ENCODE assay signal across 8 cellular contexts in genomic region chr1:43453442-43454269, GRCh38. TPM values are rescaled to one million over a fixed set of nuclear protein-coding genes. Genes with fewer than 3 reads are reported as not detected.
A peak's percentile ranks its signal among the peaks of the same experiment; 100 is the strongest.
DNase-seq lines count a peak whose midpoint lies in the region; ATAC-seq, FAIRE-seq and TF ChIP-seq lines count a peak whose summit lies in the region.

A gene with protein sequence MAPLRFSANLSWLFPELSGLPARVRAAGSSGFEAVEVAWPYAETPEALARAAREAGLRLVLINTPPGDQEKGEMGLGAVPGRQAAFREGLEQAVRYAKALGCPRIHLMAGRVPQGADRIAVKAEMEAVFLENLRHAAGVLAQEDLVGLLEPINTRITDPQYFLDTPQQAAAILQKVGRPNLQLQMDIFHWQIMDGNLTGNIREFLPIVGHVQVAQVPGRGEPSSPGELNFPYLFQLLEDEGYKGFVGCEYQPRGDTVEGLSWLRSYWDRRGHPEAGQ (minus strand): TSS chr1:43453931. CDS start chr1:43453793, 138 bp downstream.

- H3K4me1 ChIP-seq in keratinocyte (ENCODE audit: control insufficient read depth, extremely low read depth, insufficient read depth, low read length) = peaks cover 25% of the 10 kb centered on the region

- H3K9ac ChIP-seq in keratinocyte (ENCODE audit: control insufficient read depth, extremely low read depth, insufficient read depth, low read length) = peak within 1 kb of the TSS; percentile 80

- H3K9me3 ChIP-seq in AG04450 (ENCODE audit: control insufficient read depth, insufficient read depth, low read length) = no peaks in the 10 kb centered on the region
- H3K9me3 ChIP-seq in keratinocyte (ENCODE audit: control insufficient read depth, low read depth, low read length) = no peaks in the 10 kb centered on the region

- DNase-seq in AG04450 (ENCODE audit: low read depth, low spot score) = peak; percentile 67
- DNase-seq in NCI-H2107 treated with DMSO at 0.1 percent for 48 hours (lab: John Stamatoyannopoulos, UW; ENCODE audit: unreplicated experiment) = peak; percentile 77
- DNase-seq in activated CD4-positive, CD25-positive, alpha-beta regulatory T cell treated with anti-CD3 and anti-CD28 coated beads, Interleukin-2, amount 50 U/mL, for 72 hours = peak; percentile 75
- DNase-seq in cerebellar cortex (ENCODE audit: low spot score) = peak; percentile 83
- no peak for DNase-seq in keratinocyte (ENCODE audit: low read depth, low spot score)
- peak; percentile 58 for DNase-seq in stimulated activated CD4-positive, alpha-beta T cell treated with anti-CD3 and anti-CD28 coated beads, Interleukin-12 subunit alpha, Interleukin-12 subunit beta, amount 100 ng/mL, for 4 hours
- no peak for DNase-seq in NK-92 treated with Interleukin-12 subunit alpha and Interleukin-12 subunit beta, amount 100 ng/mL, for 24 hours (lab: John Stamatoyannopoulos, UW)

- peaks cover 5% of the 10 kb centered on the region for H3K79me2 ChIP-seq in keratinocyte (ENCODE audit: control insufficient read depth, insufficient read depth, low read length)

- H3K4me2 ChIP-seq in keratinocyte (ENCODE audit: control insufficient read depth, extremely low read depth, insufficient read depth, low read depth, low read length) = peak within 1 kb of the TSS; percentile 97

- peak within 1 kb of the TSS; percentile 56 for H2AFZ ChIP-seq in keratinocyte (ENCODE audit: control insufficient read depth, low read length)

- ATAC-seq in GM21381 (IDR thresholded peaks at IDR 0.05; ENCODE audit: unreplicated experiment) = peak; percentile 44

- peaks cover 22 to 35% of the 10 kb centered on the region in 2 experiments for H3K36me3 ChIP-seq in keratinocyte (ENCODE audit: control insufficient read depth in 2 of 2, extremely low read depth in 1 of 2, insufficient read depth in 2 of 2, low read length in 2 of 2)

- H3K27ac ChIP-seq in AG04450 (ENCODE audit: low read depth, low read length) (peak within 1 kb of the TSS; percentile 76), keratinocyte (ENCODE audit: control insufficient read depth, insufficient read depth, low read length) (peak within 1 kb of the TSS; percentile 74)

- no peak for FAIRE-seq in keratinocyte (lab: Jason Lieb, UNC)

- no peaks in the 10 kb centered on the region for H3K9me1 ChIP-seq in keratinocyte (ENCODE audit: control insufficient read depth, extremely low read depth, insufficient read depth, low read length)

- POLR2A ChIA-PET in AG04450 (lab: Yijun Ruan, JAX) = interaction anchor here (0.8 to 1.5 kb wide), 4 partner anchors 10 to 196 kb away, joined by 3 to 5 read pairs (median 4); partner anchors contain the start of gene KDM4A

- H3K27me3 ChIP-seq in AG04450 (ENCODE audit: control insufficient read depth, insufficient read depth, low read length) (no peaks in the 10 kb centered on the region), keratinocyte (ENCODE audit: control insufficient read depth, extremely low read depth, insufficient read depth, low read length) (no peaks in the 10 kb centered on the region)

- CTCF ChIA-PET in AG04450 (lab: Charles Lee) = interaction anchor here (0.7 to 1.6 kb wide), 6 partner anchors 10 to 595 kb away, joined by 3 to 6 read pairs (median 4); no protein-coding TSS in a partner anchor

- no peaks in the 10 kb centered on the region for H4K20me1 ChIP-seq in keratinocyte (ENCODE audit: control insufficient read depth, extremely low read depth, insufficient read depth, low read length)

- TF ChIP-seq CTCF in AG04450 (IDR thresholded peaks at IDR 0.05; ENCODE audit: low read depth, low read length) (no peak), keratinocyte (optimal IDR thresholded peaks at IDR 0.05 in 1 of 3, IDR thresholded peaks at IDR 0.05 in 1 of 3, conservative IDR thresholded peaks at IDR 0.05 in 1 of 3; ENCODE audit: extremely low read depth in 1 of 3, insufficient read depth in 2 of 3, low read length in 3 of 3) (no peak)

- peak within 1 kb of the TSS; percentile 60 for H3K4me3 ChIP-seq in AG04450 (ENCODE audit: low read depth, low read length)
- peak within 1 kb of the TSS; percentile 39 to 74 (median 60) for H3K4me3 ChIP-seq in keratinocyte (ENCODE audit: control insufficient read depth in 2 of 3, extremely low read depth in 1 of 3, insufficient read depth in 2 of 3, low read depth in 1 of 3, low read length in 3 of 3)

- dilution Hi-C loops in keratinocyte (cut with MboI; ENCODE audit: extremely low pct_ligation_motif_present, low sequenced_read_pairs) = no loop called here

RNA-seq across cellular contexts. Expression of the gene that starts here (rescaled TPM):
- polyA plus RNA-seq in AG04450 (2011; rRNA removed) (22.8 and 27.9 TPM in 2 replicates), keratinocyte (26.4 to 39.6 TPM (median 26.9 TPM) in 3 replicates)
- 13.3 and 15.6 TPM in 2 replicates for polyA minus RNA-seq in AG04450 (2011; rRNA and poly(A)+ RNA removed)
- polyA plus RNA-seq in keratinocyte (2011; ENCODE audit: low read depth) = 10.9 TPM
- 11.1 and 17.7 TPM in 2 replicates for polyA plus RNA-seq in keratinocyte (2011; cell fraction: cytosol; rRNA removed)
- 45.3 and 56.9 TPM in 2 replicates for polyA plus RNA-seq in keratinocyte (2011; cell fraction: nucleus; rRNA removed)
- 12.9 and 43.6 TPM in 2 replicates for polyA plus RNA-seq in keratinocyte (2012; ENCODE audit: low replicate concordance)
- 6.2 to 27.3 TPM (median 13.6 TPM) in 3 replicates for polyA minus RNA-seq in keratinocyte
- polyA minus RNA-seq in keratinocyte (2011; cell fraction: cytosol; rRNA and poly(A)+ RNA removed) = 11.1 TPM
- 4.9 and 7.2 TPM in 2 replicates for polyA minus RNA-seq in keratinocyte (2011; cell fraction: nucleus; rRNA and poly(A)+ RNA removed)

Comparison
In these comparisons a context has a peak if more than half of its experiments do, and no peak if none do; other contexts are left out.
1. DNase-seq: peak in AG04450 (single experiment), NCI-H2107 treated with DMSO at 0.1 percent for 48 hours (single experiment), activated CD4-positive, CD25-positive, alpha-beta regulatory T cell treated with anti-CD3 and anti-CD28 coated beads, Interleukin-2, amount 50 U/mL, for 72 hours (single experiment), cerebellar cortex (single experiment) and stimulated activated CD4-positive, alpha-beta T cell treated with anti-CD3 and anti-CD28 coated beads, Interleukin-12 subunit alpha, Interleukin-12 subunit beta, amount 100 ng/mL, for 4 hours (single experiment); none in keratinocyte (single experiment) and NK-92 treated with Interleukin-12 subunit alpha and Interleukin-12 subunit beta, amount 100 ng/mL, for 24 hours (single experiment).